In the genomic region with DNA sequence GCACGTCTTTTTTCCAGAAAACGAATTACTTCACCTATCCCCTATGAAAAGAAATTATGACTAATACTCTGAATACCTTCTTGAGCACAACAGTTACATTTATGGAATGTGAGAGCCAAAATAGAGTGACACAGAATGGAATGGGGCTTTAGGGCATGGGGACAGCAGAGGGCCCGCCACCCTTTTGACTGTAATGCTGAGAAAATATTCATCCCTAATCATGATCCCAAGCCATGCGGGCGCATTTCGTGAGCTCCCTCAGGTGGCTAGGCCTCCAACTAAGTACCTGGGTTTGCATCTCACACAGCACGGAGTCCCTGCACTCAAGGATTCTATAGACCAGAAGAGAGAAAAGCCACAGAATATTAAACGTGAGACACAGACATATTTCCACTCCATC, we compare ENCODE assay signal across 34 cellular contexts.
"Had no signal": no experiment of that assay in that cellular context is flagged by ENCODE, and none has a peak within 500 bp of the region (broad histone marks: within the 10 kb centered on the region; RNA-seq: fewer than 3 reads in every experiment).

No MANE protein-coding gene starts in this region.

- H3K9me3 ChIP-seq: MG63 had no signal

- H3K36me3 ChIP-seq: MG63 had no signal

- H3K4me3 ChIP-seq: MG63 had no signal

- H3K27me3 ChIP-seq: MG63 had no signal

- DNase-seq: Karpas-422, Kasumi-1, MG63, MM.1S, MV-4-11, NCI-H1048, NCI-H1092, NCI-H1092 treated with DMSO at 0.1 percent for 48 hours, NCI-H1105, NCI-H1105 treated with DMSO at 0.1 percent for 48 hours, NCI-H1417, NCI-H1417 treated with DMSO at 0.1 percent for 48 hours, NCI-H1436, NCI-H1436 treated with DMSO at 0.1 percent for 48 hours, NCI-H146, NCI-H1694, NCI-H1694 treated with DMSO at 0.1 percent for 48 hours, NCI-H187, NCI-H187 treated with DMSO at 0.1 percent for 48 hours, NCI-H1930, NCI-H2029, NCI-H2029 treated with DMSO at 0.1 percent for 48 hours, NCI-H2081, NCI-H2081 treated with DMSO at 0.1 percent for 48 hours, NCI-H2107, NCI-H2171, NCI-H2171 treated with DMSO at 0.1 percent for 48 hours, NCI-H2227 treated with DMSO at 0.1 percent for 48 hours, NCI-H226, NCI-H345, NCI-H446, NCI-H446 treated with DMSO at 0.1 percent for 48 hours, NCI-H510A, NCI-H510A treated with DMSO at 0.1 percent for 48 hours had no signal
